1 cellular context compared by ENCODE assay signal in the genomic region with DNA sequence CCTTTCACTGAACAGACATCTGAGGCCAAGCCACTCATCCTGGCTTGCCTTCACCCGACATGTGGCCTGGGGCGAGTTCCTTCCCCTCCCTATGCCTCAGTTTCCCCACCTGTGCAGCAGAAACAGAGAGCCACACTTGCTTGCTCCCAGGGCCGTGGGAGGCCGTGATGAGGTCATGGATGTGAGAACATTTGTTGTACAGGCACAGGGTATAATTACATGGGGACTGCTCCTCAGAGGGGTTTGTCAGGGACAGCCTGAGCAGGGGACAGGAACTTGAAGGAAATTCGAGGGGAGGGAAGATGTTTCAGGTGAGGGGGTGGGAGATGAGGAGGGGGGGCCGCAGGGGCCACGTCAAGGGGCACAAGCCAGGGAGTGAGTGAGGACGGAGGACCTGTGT.
TF ChIP-seq lines count a peak whose summit lies in the region.

No MANE protein-coding gene starts in this region.

TF ChIP-seq in HEK293, 187 proteins besides CTCF, POLR2A, EP300 and RAD21:
- TF ChIP-seq ZNF488 (tag by site-specific recombination; IDR thresholded peaks at IDR 0.05) (no peak), ZNF621 (tag by site-specific recombination; IDR thresholded peaks at IDR 0.05) (no peak), SP7 (tag by site-specific recombination; IDR thresholded peaks at IDR 0.05) (peak; percentile 81), GLIS1 (tag by site-specific recombination; IDR thresholded peaks at IDR 0.05) (peak; percentile 64), ZFHX2 (tag by site-specific recombination; conservative IDR thresholded peaks at IDR 0.05) (peak; percentile 46; the same call in 1 of the 2 replicates), ZNF341 (tag by site-specific recombination; IDR thresholded peaks at IDR 0.05; ENCODE audit: low read depth) (0 out of 2 replicates have a peak, but pooled peaks have one; percentile 25), ZBTB21 (tag by site-specific recombination; IDR thresholded peaks at IDR 0.05) (0 out of 2 replicates have a peak, but pooled peaks have one; percentile 17), ATF2 (tag by site-specific recombination; IDR thresholded peaks at IDR 0.05; ENCODE audit: low read depth) (peak; percentile 46; the same call in 1 of the 2 replicates), ZNF629 (tag by site-specific recombination; IDR thresholded peaks at IDR 0.05) (peak; percentile 42; the same call in 1 of the 2 replicates), PATZ1 (tag by site-specific recombination; IDR thresholded peaks at IDR 0.05) (0 out of 2 replicates have a peak, but pooled peaks have one; percentile 13), ZNF529 (tag by site-specific recombination; IDR thresholded peaks at IDR 0.05; ENCODE audit: insufficient replicate concordance) (no peak)
TF ChIP-seq in HEK293: peak in this region for 8.
